In genomic region chr18:70397259-70397925, GRCh38 we compare ENCODE assay signal across 29 cellular contexts.
DNase-seq lines count a peak whose midpoint lies in the region; TF ChIP-seq lines count a peak whose summit lies in the region.
"Had no signal": no experiment of that assay in that cellular context is flagged by ENCODE, and none has a peak within 500 bp of the region (broad histone marks: within the 10 kb centered on the region; RNA-seq: fewer than 3 reads in every experiment).

No MANE protein-coding gene starts in this region.

- POLR2A ChIA-PET in activated CD4-positive, alpha-beta memory T cell treated with anti-CD3 and anti-CD28 coated beads, Interleukin-2, amount 10 ng/mL, durations not matched to agents 7 days and 5 days (lab: Charles Lee), result no interaction called here

- peaks cover 62% of the 10 kb centered on the region for H3K4me1 Mint-ChIP-seq in HFFc6 (ENCODE audit: low read depth)
- H3K4me1 Mint-ChIP-seq in activated CD4-positive, alpha-beta memory T cell treated with anti-CD3 and anti-CD28 coated beads, Interleukin-2, amount 10 ng/mL, durations not matched to agents 7 days and 5 days, result no peaks in the 10 kb centered on the region
- H3K4me1 Mint-ChIP-seq: activated B cell treated with CpG ODN at 0.5 μM for 24 hours; activated naive CD8-positive, alpha-beta T cell treated with anti-CD3 and anti-CD28 coated beads for 36 hours; CD4-positive, alpha-beta memory T cell; nephron had no signal

- peaks cover 13% of the 10 kb centered on the region for H3K36me3 Mint-ChIP-seq in HFFc6 (ENCODE audit: low read depth)
- no peaks in the 10 kb centered on the region for H3K36me3 Mint-ChIP-seq in activated CD4-positive, alpha-beta memory T cell treated with anti-CD3 and anti-CD28 coated beads, Interleukin-2, amount 10 ng/mL, durations not matched to agents 7 days and 5 days (ENCODE audit: low read depth)
- H3K36me3 Mint-ChIP-seq: activated naive CD8-positive, alpha-beta T cell treated with anti-CD3 and anti-CD28 coated beads for 36 hours; CD4-positive, alpha-beta memory T cell had no signal

- peak overlapping the region; percentile 64 for H3K4me3 Mint-ChIP-seq in HFFc6
- H3K4me3 Mint-ChIP-seq in activated CD4-positive, alpha-beta memory T cell treated with anti-CD3 and anti-CD28 coated beads, Interleukin-2, amount 10 ng/mL, durations not matched to agents 7 days and 5 days, result no peak overlapping the region
- H3K4me3 Mint-ChIP-seq: activated B cell treated with CpG ODN at 0.5 μM for 24 hours; activated naive CD8-positive, alpha-beta T cell treated with anti-CD3 and anti-CD28 coated beads for 36 hours; CD4-positive, alpha-beta memory T cell; nephron had no signal

- H3K27ac Mint-ChIP-seq in HFFc6, result peak overlapping the region; percentile 91
- no peak overlapping the region for H3K27ac Mint-ChIP-seq in activated CD4-positive, alpha-beta memory T cell treated with anti-CD3 and anti-CD28 coated beads, Interleukin-2, amount 10 ng/mL, durations not matched to agents 7 days and 5 days
- H3K27ac Mint-ChIP-seq: activated B cell treated with CpG ODN at 0.5 μM for 24 hours; activated naive CD8-positive, alpha-beta T cell treated with anti-CD3 and anti-CD28 coated beads for 36 hours; nephron had no signal

- no peaks in the 10 kb centered on the region for H3K36me3 ChIP-seq in BE2C
- H3K36me3 ChIP-seq: ovary, right atrium auricular region, tibial nerve had no signal

- DNase-seq in HFFc6 (peak; percentile 60), RPMI7951 (ENCODE audit: low read depth) (peak; percentile 36), epithelial cell of esophagus (ENCODE audit: low read depth) (peak; percentile 53), stromal cell of bone marrow (ENCODE audit: low read depth) (peak; percentile 64), NCI-H2107 (lab: John Stamatoyannopoulos, UW) (no peak), BE2C (no peak)
- no peak for DNase-seq in activated CD4-positive, alpha-beta memory T cell treated with anti-CD3 and anti-CD28 coated beads, Interleukin-2, amount 10 ng/mL, durations not matched to agents 7 days and 5 days
- DNase-seq: activated B cell treated with CpG ODN at 0.5 μM for 24 hours; activated CD4-positive, alpha-beta T cell treated with anti-CD3 and anti-CD28 coated beads, Interleukin-2, amount 50 U/mL, for 48 hours; activated CD8-positive, alpha-beta memory T cell treated with anti-CD3 and anti-CD28 coated beads, Interleukin-2, amount 50 U/mL, for 48 hours; activated naive CD8-positive, alpha-beta T cell treated with anti-CD3 and anti-CD28 coated beads for 36 hours; CD4-positive, alpha-beta memory T cell; DMS 273 treated with DMSO at 0.1 percent for 48 hours; effector CD8-positive, alpha-beta T cell; mucosa of descending colon; NCI-H1092 treated with DMSO at 0.1 percent for 48 hours; NCI-H2081; NCI-H345; NCI-H82; ovary; SHP77; stimulated activated CD4-positive, alpha-beta T cell treated with anti-CD3 and anti-CD28 coated beads, Interleukin-12 subunit alpha, Interleukin-12 subunit beta, amount 100 ng/mL, for 4 hours; stimulated activated CD4-positive, alpha-beta T cell treated with anti-CD3 and anti-CD28 coated beads, Interleukin-4, amount 100 ng/mL, for 24 hours; stimulated activated naive CD8-positive, alpha-beta T cell treated with anti-CD3 and anti-CD28 coated beads, Interleukin-15, Interleukin-2, amounts not matched to agents 100 U/mL and 50 U/mL, for 24 hours; SW 1271; T1000 had no signal

- CTCF ChIA-PET in activated CD4-positive, alpha-beta memory T cell treated with anti-CD3 and anti-CD28 coated beads, Interleukin-2, amount 10 ng/mL, durations not matched to agents 7 days and 5 days (lab: Charles Lee), result no interaction called here

- TF ChIP-seq CTCF in HFFc6 (IDR thresholded peaks at IDR 0.05) (no peak), epithelial cell of esophagus (IDR thresholded peaks at IDR 0.05; ENCODE audit: insufficient read depth, low read depth, low read length, missing control alignments) (no peak), BE2C (IDR thresholded peaks at IDR 0.05; ENCODE audit: low read depth, low read length) (no peak)

- peaks cover 2% of the 10 kb centered on the region; the same call in 1 of the 2 replicates for H3K27me3 Mint-ChIP-seq in HFFc6 (ENCODE audit: insufficient read depth)
- H3K27me3 Mint-ChIP-seq in activated CD4-positive, alpha-beta memory T cell treated with anti-CD3 and anti-CD28 coated beads, Interleukin-2, amount 10 ng/mL, durations not matched to agents 7 days and 5 days, result peaks cover 2% of the 10 kb centered on the region
- H3K27me3 Mint-ChIP-seq: activated B cell treated with CpG ODN at 0.5 μM for 24 hours had no signal

- no peaks in the 10 kb centered on the region for H3K27me3 ChIP-seq in BE2C
- H3K27me3 ChIP-seq: ovary, right atrium auricular region, tibial nerve had no signal

- H3K4me3 ChIP-seq in epithelial cell of esophagus (ENCODE audit: low read length) (no peak overlapping the region), BE2C (ENCODE audit: low read depth, low read length) (no peak overlapping the region)
- H3K4me3 ChIP-seq: mucosa of descending colon, ovary, right atrium auricular region, tibial nerve had no signal

- H3K4me1 ChIP-seq in BE2C, result no peaks in the 10 kb centered on the region
- H3K4me1 ChIP-seq: right atrium auricular region, tibial nerve had no signal

- H3K9me3 ChIP-seq in BE2C, result no peaks in the 10 kb centered on the region
- H3K9me3 ChIP-seq: mucosa of descending colon, ovary, right atrium auricular region, tibial nerve had no signal

- peaks cover 4% of the 10 kb centered on the region; the same call in 1 of the 2 replicates for H3K9me3 Mint-ChIP-seq in HFFc6
- H3K9me3 Mint-ChIP-seq in activated CD4-positive, alpha-beta memory T cell treated with anti-CD3 and anti-CD28 coated beads, Interleukin-2, amount 10 ng/mL, durations not matched to agents 7 days and 5 days, result no peaks in the 10 kb centered on the region
- H3K9me3 Mint-ChIP-seq: activated B cell treated with CpG ODN at 0.5 μM for 24 hours; activated naive CD8-positive, alpha-beta T cell treated with anti-CD3 and anti-CD28 coated beads for 36 hours; nephron had no signal

Comparison
In these comparisons a context has a peak if more than half of its experiments do, and no peak if none do; other contexts are left out.
1. DNase-seq: peak in HFFc6 (single experiment), RPMI7951 (single experiment), epithelial cell of esophagus (single experiment) and stromal cell of bone marrow (single experiment); none in activated CD4-positive, alpha-beta memory T cell treated with anti-CD3 and anti-CD28 coated beads, Interleukin-2, amount 10 ng/mL, durations not matched to agents 7 days and 5 days (single experiment), NCI-H2107 (single experiment) and BE2C (single experiment).